ENCODE assay signal across 1 cellular context in the genomic region with DNA sequence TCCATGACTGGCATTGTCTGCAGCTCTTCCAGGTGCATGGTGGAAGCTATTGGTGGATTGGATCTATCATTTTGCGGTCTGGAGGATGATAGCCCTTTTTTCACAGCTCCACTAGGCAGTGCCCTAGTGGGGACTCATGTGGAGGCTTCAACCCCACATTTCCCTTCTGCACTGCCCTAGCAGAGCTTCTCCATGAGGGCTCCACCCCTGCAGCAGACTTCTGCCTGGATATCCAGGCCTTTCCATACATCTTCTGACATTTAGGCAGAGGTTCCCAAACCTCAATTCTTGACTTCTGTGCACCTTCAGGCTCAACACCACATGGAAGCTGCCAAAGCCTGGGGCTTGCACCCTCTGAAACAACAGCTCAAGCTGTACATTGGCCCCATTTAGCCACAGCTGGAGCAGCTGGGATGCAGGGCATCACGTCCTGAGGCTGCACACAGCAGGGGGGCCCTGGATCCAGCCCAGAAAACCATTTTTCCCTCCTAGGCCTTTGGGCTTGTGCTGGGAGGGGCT.
A peak's percentile ranks its signal among the peaks of the same experiment; 100 is the strongest.
TF ChIP-seq lines count a peak whose summit lies in the region.

No MANE protein-coding gene starts in this region.

TF ChIP-seq in K562, 482 proteins besides CTCF, POLR2A, EP300 and RAD21 (continued from another document):
- TF ChIP-seq FOXP4 (CRISPR knock-in tag; IDR thresholded peaks at IDR 0.05; ENCODE audit: borderline replicate concordance) = 0 out of 2 replicates have a peak, but pooled peaks have one; percentile 38
- TF ChIP-seq ZNF76 (CRISPR knock-in tag; IDR thresholded peaks at IDR 0.05; ENCODE audit: borderline replicate concordance) = 0 out of 2 replicates have a peak, but pooled peaks have one; percentile 54
- no peak for TF ChIP-seq NBN (IDR thresholded peaks at IDR 0.05; ENCODE audit: low read depth)
- TF ChIP-seq XRCC5 (IDR thresholded peaks at IDR 0.05; ENCODE audit: low read depth, low read length) = no peak
- TF ChIP-seq CBX3 (IDR thresholded peaks at IDR 0.05; ENCODE audit: borderline replicate concordance in 1 of 2, low read length in 2 of 2) = peak in 1 of 2 experiments; percentile 53; a peak in 1 of 3 replicates
- 0 out of 2 replicates have a peak, but pooled peaks have one; percentile 13 for TF ChIP-seq ZNF311 (CRISPR knock-in tag; IDR thresholded peaks at IDR 0.05)
